1 cellular context compared by ENCODE assay signal in genomic region chr19:45076029-45076850, GRCh38.
TF ChIP-seq lines count a peak whose summit lies in the region.

ZNF296 (minus strand) TSS chr19:45076478; CDS start chr19:45076373, 105 bp downstream.

TF ChIP-seq in SK-N-SH, 30 proteins besides CTCF, POLR2A, EP300 and RAD21 (continued from another document):
- TF ChIP-seq REST (IDR thresholded peaks at IDR 0.05; ENCODE audit: low read depth, low read length) (no peak), TCF12 (IDR thresholded peaks at IDR 0.05) (no peak), TAF1 (IDR thresholded peaks at IDR 0.05; ENCODE audit: borderline replicate concordance, low read depth, low read length) (no peak), SIN3A (IDR thresholded peaks at IDR 0.05; ENCODE audit: borderline replicate concordance, low read depth, low read length) (no peak), USF2 (IDR thresholded peaks at IDR 0.05; ENCODE audit: borderline replicate concordance, low read depth, low read length) (no peak), POLR2AphosphoS5 (IDR thresholded peaks at IDR 0.05; ENCODE audit: low read depth, low read length) (no peak), RCOR1 (IDR thresholded peaks at IDR 0.05; ENCODE audit: low read length) (no peak), ELF1 (IDR thresholded peaks at IDR 0.05) (no peak), NFIC (IDR thresholded peaks at IDR 0.05; ENCODE audit: borderline replicate concordance) (no peak)
